20 cellular contexts compared by ENCODE assay signal in genomic region chr6:41049955-41050354, GRCh38. TPM values are rescaled to one million over a fixed set of nuclear protein-coding genes. Genes with fewer than 3 reads are reported as not detected.
"Had no signal": no experiment of that assay in that cellular context is flagged by ENCODE, and none has a peak within 500 bp of the region (broad histone marks: within the 10 kb centered on the region; RNA-seq: fewer than 3 reads in every experiment).

No MANE protein-coding gene starts in this region.

- DNase-seq: activated CD4-positive, alpha-beta T cell treated with anti-CD3 and anti-CD28 coated beads for 1 hour; activated naive CD4-positive, alpha-beta T cell treated with anti-CD3 and anti-CD28 coated beads for 36 hours; body of pancreas; colonic mucosa; endodermal cell; foreskin fibroblast; glutamatergic neuron; occipital lobe; posterior cingulate gyrus; spleen; stimulated activated naive B cell treated with anti-CD40 and anti-IgM and Interleukin-4, amounts not matched to agents 10 μg/mL and 1 μg/mL and 100 μg/mL, for 72 hours; SW 1271; T-helper 2 cell; WERI-Rb-1 had no signal

- H3K9me3 ChIP-seq: body of pancreas, colonic mucosa, spleen had no signal

- H3K4me1 ChIP-seq: colonic mucosa had no signal

- H3K27me3 ChIP-seq: body of pancreas, colonic mucosa, spleen had no signal

- H3K4me3 ChIP-seq: body of pancreas, colonic mucosa, spleen had no signal

- ATAC-seq: natural killer cell treated with Interleukin-12 subunit alpha and Interleukin-12 subunit beta and Interleukin-15 and Interleukin-18, amount 100 ng/mL, for 72 hours; stimulated activated naive B cell treated with anti-CD40 and anti-IgM and Interleukin-4, amounts not matched to agents 10 μg/mL and 1 μg/mL and 100 μg/mL, for 72 hours had no signal

- H3K27ac ChIP-seq: colonic mucosa, epithelial cell of prostate, spleen, WERI-Rb-1 had no signal

- H3K36me3 ChIP-seq: colonic mucosa, WERI-Rb-1 had no signal

RNA-seq across cellular contexts. Expression of gene APOBEC2, which starts 3.0 kb away (rescaled TPM):
- total RNA-seq: activated naive CD4-positive, alpha-beta T cell treated with anti-CD3 and anti-CD28 coated beads for 36 hours; kidney epithelial cell; mucosa of gallbladder; natural killer cell treated with Interleukin-12 subunit alpha and Interleukin-12 subunit beta and Interleukin-15 and Interleukin-18, amount 100 ng/mL, for 72 hours; SK-MEL-5 had no signal
- polyA plus RNA-seq: spleen had no signal

RNA-seq across cellular contexts. Expression of gene TSPO2, which starts 7.7 kb away (rescaled TPM):
- total RNA-seq: activated naive CD4-positive, alpha-beta T cell treated with anti-CD3 and anti-CD28 coated beads for 36 hours; body of pancreas; colonic mucosa; endodermal cell; kidney epithelial cell; natural killer cell treated with Interleukin-12 subunit alpha and Interleukin-12 subunit beta and Interleukin-15 and Interleukin-18, amount 100 ng/mL, for 72 hours; occipital lobe; SK-MEL-5; ureter had no signal
